ENCODE assay signal across 1 cellular context in the genomic region with DNA sequence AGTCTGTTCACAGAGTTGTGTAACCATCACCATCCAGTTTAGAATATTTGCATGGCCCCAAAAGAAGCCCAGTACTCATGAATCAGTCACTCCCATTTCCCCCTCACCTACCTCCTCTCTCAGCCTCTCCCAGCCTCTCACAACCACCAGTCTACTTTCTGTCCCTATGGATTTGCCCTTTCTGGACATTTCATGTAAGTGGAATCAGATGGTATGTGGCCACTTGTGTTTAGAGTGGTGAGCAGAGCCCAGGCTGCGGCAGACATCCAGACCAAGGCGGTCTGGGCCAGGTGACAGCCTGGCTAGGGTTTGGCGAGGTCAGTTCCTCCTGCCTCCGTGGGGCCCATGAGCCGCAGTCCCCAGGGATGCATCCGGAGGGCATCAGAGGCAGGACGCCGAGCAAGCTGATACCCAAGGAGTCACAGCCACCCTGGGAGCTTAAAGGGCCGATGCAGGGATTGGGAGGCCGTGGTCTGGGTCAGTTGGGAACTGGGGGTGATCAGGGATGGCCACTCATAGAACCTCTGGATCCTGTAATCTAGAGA.
A peak's percentile ranks its signal among the peaks of the same experiment; 100 is the strongest.
TF ChIP-seq lines count a peak whose summit lies in the region.

No MANE protein-coding gene starts in this region.

TF ChIP-seq in K562, 482 proteins besides CTCF, POLR2A, EP300 and RAD21 (continued from another document and continues in another):
- TF ChIP-seq ZBTB11 (CRISPR knock-in tag; IDR thresholded peaks at IDR 0.05), result 0 out of 6 replicates have a peak, but pooled peaks of 1 of the 3 experiments have one; percentile 8
- TF ChIP-seq PHF21A (IDR thresholded peaks at IDR 0.05; ENCODE audit: borderline replicate concordance, low read depth), result no peak
- no peak for TF ChIP-seq FOXK2 (conservative IDR thresholded peaks at IDR 0.05 in 1 of 2, IDR thresholded peaks at IDR 0.05 in 1 of 2; ENCODE audit: low read depth in 2 of 2)
- no peak for TF ChIP-seq ZNF780A (CRISPR knock-in tag; IDR thresholded peaks at IDR 0.05)
- TF ChIP-seq NR2C2 (CRISPR knock-in tag; IDR thresholded peaks at IDR 0.05), result peak; percentile 59; the same call in 1 of the 2 replicates
- no peak for TF ChIP-seq NR2C2 (tag; IDR thresholded peaks at IDR 0.05)
- TF ChIP-seq ZNF644 (tag; IDR thresholded peaks at IDR 0.05; ENCODE audit: low read depth), result no peak
- TF ChIP-seq SP1 (CRISPR knock-in tag; IDR thresholded peaks at IDR 0.05), result peak; percentile 50; the same call in 1 of the 2 replicates
- TF ChIP-seq DMBX1 (CRISPR knock-in tag; IDR thresholded peaks at IDR 0.05; ENCODE audit: borderline replicate concordance), result no peak
- no peak for TF ChIP-seq CEBPZ (IDR thresholded peaks at IDR 0.05; ENCODE audit: borderline replicate concordance, low read depth, low read length)
- peak; percentile 36; the same call in 1 of the 2 replicates for TF ChIP-seq MTA2 (IDR thresholded peaks at IDR 0.05; ENCODE audit: low read depth)
- no peak for TF ChIP-seq BHLHE40 (IDR thresholded peaks at IDR 0.05; ENCODE audit: low read length)
- TF ChIP-seq, protein P1, sequence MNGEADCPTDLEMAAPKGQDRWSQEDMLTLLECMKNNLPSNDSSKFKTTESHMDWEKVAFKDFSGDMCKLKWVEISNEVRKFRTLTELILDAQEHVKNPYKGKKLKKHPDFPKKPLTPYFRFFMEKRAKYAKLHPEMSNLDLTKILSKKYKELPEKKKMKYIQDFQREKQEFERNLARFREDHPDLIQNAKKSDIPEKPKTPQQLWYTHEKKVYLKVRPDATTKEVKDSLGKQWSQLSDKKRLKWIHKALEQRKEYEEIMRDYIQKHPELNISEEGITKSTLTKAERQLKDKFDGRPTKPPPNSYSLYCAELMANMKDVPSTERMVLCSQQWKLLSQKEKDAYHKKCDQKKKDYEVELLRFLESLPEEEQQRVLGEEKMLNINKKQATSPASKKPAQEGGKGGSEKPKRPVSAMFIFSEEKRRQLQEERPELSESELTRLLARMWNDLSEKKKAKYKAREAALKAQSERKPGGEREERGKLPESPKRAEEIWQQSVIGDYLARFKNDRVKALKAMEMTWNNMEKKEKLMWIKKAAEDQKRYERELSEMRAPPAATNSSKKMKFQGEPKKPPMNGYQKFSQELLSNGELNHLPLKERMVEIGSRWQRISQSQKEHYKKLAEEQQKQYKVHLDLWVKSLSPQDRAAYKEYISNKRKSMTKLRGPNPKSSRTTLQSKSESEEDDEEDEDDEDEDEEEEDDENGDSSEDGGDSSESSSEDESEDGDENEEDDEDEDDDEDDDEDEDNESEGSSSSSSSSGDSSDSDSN (IDR thresholded peaks at IDR 0.05; ENCODE audit: borderline replicate concordance in 1 of 2, low read depth in 2 of 2, low read length in 2 of 2), result no peak
- TF ChIP-seq RFX5 (IDR thresholded peaks at IDR 0.05; ENCODE audit: low read depth, low read length), result no peak
- peak; percentile 24; the same call in 1 of the 2 replicates for TF ChIP-seq LARP7 (IDR thresholded peaks at IDR 0.05)
- TF ChIP-seq GATAD2A (IDR thresholded peaks at IDR 0.05), result no peak
- TF ChIP-seq SRSF7 (optimal IDR thresholded peaks at IDR 0.05; ENCODE audit: low read depth, low read length), result no peak
- no peak for TF ChIP-seq ETV6 (IDR thresholded peaks at IDR 0.05; ENCODE audit: borderline replicate concordance in 1 of 2, low read depth in 2 of 2, low read length in 1 of 2)
- no peak for TF ChIP-seq ETV6 (CRISPR knock-in tag; IDR thresholded peaks at IDR 0.05; ENCODE audit: borderline replicate concordance)
- no peak for TF ChIP-seq MCM5 (IDR thresholded peaks at IDR 0.05; ENCODE audit: low read depth)
- TF ChIP-seq ARID2 (IDR thresholded peaks at IDR 0.05), result no peak; the same call in 1 of the 2 replicates
- no peak for TF ChIP-seq SIRT6 (IDR thresholded peaks at IDR 0.05; ENCODE audit: low read depth, low read length)
- TF ChIP-seq RBM14 (IDR thresholded peaks at IDR 0.05; ENCODE audit: borderline replicate concordance, insufficient read depth, low read depth, low read length), result no peak
- no peak for TF ChIP-seq MCM7 (IDR thresholded peaks at IDR 0.05)
- TF ChIP-seq ILF3 (IDR thresholded peaks at IDR 0.05; ENCODE audit: borderline replicate concordance), result no peak
- TF ChIP-seq OTX1 (CRISPR knock-in tag; IDR thresholded peaks at IDR 0.05), result peak; percentile 44; the same call in 1 of the 2 replicates
- TF ChIP-seq MCM2 (IDR thresholded peaks at IDR 0.05; ENCODE audit: low read depth), result no peak
- TF ChIP-seq ZHX1 (conservative IDR thresholded peaks at IDR 0.05; ENCODE audit: low read length), result no peak
- no peak for TF ChIP-seq CC2D1A (IDR thresholded peaks at IDR 0.05)
- TF ChIP-seq ZNF445 (CRISPR knock-in tag; IDR thresholded peaks at IDR 0.05; ENCODE audit: low read depth), result no peak
- TF ChIP-seq ZC3H11A (IDR thresholded peaks at IDR 0.05; ENCODE audit: low read depth, low read length), result no peak
- TF ChIP-seq, protein P2, sequence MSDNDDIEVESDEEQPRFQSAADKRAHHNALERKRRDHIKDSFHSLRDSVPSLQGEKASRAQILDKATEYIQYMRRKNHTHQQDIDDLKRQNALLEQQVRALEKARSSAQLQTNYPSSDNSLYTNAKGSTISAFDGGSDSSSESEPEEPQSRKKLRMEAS (CRISPR knock-in tag; IDR thresholded peaks at IDR 0.05), result peak; percentile 55
- no peak for TF ChIP-seq MAFG (tag; conservative IDR thresholded peaks at IDR 0.05)
- TF ChIP-seq, protein P3, sequence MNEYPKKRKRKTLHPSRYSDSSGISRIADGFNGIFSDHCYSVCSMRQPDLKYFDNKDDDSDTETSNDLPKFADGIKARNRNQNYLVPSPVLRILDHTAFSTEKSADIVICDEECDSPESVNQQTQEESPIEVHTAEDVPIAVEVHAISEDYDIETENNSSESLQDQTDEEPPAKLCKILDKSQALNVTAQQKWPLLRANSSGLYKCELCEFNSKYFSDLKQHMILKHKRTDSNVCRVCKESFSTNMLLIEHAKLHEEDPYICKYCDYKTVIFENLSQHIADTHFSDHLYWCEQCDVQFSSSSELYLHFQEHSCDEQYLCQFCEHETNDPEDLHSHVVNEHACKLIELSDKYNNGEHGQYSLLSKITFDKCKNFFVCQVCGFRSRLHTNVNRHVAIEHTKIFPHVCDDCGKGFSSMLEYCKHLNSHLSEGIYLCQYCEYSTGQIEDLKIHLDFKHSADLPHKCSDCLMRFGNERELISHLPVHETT (CRISPR knock-in tag; conservative IDR thresholded peaks at IDR 0.05 in 1 of 2, IDR thresholded peaks at IDR 0.05 in 1 of 2), result 0 out of 4 replicates have a peak, but pooled peaks of 1 of the 2 experiments have one; percentile 77
- no peak for TF ChIP-seq MYNN (IDR thresholded peaks at IDR 0.05)
- TF ChIP-seq MYNN (CRISPR knock-in tag; IDR thresholded peaks at IDR 0.05), result peak; percentile 63; the same call in 1 of the 2 replicates
- TF ChIP-seq FOXK1 (CRISPR knock-in tag; IDR thresholded peaks at IDR 0.05; ENCODE audit: borderline replicate concordance), result peak; percentile 76; the same call in 1 of the 2 replicates
- TF ChIP-seq ZBTB9 (CRISPR knock-in tag; IDR thresholded peaks at IDR 0.05), result 0 out of 2 replicates have a peak, but pooled peaks have one; percentile 17
- TF ChIP-seq, protein P4, sequence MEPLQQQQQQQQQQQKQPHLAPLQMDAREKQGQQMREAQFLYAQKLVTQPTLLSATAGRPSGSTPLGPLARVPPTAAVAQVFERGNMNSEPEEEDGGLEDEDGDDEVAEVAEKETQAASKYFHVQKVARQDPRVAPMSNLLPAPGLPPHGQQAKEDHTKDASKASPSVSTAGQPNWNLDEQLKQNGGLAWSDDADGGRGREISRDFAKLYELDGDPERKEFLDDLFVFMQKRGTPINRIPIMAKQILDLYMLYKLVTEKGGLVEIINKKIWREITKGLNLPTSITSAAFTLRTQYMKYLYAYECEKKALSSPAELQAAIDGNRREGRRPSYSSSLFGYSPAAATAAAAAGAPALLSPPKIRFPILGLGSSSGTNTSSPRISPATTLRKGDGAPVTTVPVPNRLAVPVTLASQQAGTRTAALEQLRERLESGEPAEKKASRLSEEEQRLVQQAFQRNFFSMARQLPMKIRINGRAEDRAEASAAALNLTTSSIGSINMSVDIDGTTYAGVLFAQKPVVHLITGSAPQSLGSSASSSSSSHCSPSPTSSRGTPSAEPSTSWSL (CRISPR knock-in tag; IDR thresholded peaks at IDR 0.05; ENCODE audit: borderline replicate concordance), result 0 out of 2 replicates have a peak, but pooled peaks have one; percentile 23
- peak in 1 of 3 experiments; percentile 35 for TF ChIP-seq YY1 (IDR thresholded peaks at IDR 0.05; ENCODE audit: borderline replicate concordance in 1 of 3, control insufficient read depth in 1 of 3, extremely low read depth in 1 of 3, insufficient read depth in 3 of 3, insufficient read length in 1 of 3, insufficient replicate concordance in 2 of 3, low read depth in 1 of 3, low read length in 2 of 3)
- no peak for TF ChIP-seq ZNF740 (CRISPR knock-in tag; IDR thresholded peaks at IDR 0.05)
- TF ChIP-seq ZNF740 (tag; IDR thresholded peaks at IDR 0.05), result no peak
- no peak for TF ChIP-seq HDAC1 (IDR thresholded peaks at IDR 0.05)
- TF ChIP-seq KLF16 (IDR thresholded peaks at IDR 0.05), result no peak
- TF ChIP-seq CAMTA2 (CRISPR knock-in tag; conservative IDR thresholded peaks at IDR 0.05), result no peak
